1 cellular context compared by ENCODE assay signal in genomic region chr12:76029982-76030377, GRCh38.
TF ChIP-seq lines count a peak whose summit lies in the region.

No MANE protein-coding gene starts in this region.

TF ChIP-seq in HepG2, 621 proteins besides CTCF, POLR2A, EP300 and RAD21 (continued from another document and continues in another):
- TF ChIP-seq, protein P1, sequence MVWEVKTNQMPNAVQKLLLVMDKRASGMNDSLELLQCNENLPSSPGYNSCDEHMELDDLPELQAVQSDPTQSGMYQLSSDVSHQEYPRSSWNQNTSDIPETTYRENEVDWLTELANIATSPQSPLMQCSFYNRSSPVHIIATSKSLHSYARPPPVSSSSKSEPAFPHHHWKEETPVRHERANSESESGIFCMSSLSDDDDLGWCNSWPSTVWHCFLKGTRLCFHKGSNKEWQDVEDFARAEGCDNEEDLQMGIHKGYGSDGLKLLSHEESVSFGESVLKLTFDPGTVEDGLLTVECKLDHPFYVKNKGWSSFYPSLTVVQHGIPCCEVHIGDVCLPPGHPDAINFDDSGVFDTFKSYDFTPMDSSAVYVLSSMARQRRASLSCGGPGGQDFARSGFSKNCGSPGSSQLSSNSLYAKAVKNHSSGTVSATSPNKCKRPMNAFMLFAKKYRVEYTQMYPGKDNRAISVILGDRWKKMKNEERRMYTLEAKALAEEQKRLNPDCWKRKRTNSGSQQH (CRISPR knock-in tag; IDR thresholded peaks at IDR 0.05; ENCODE audit: low read depth): no peak
- TF ChIP-seq CCDC6 (CRISPR knock-in tag; IDR thresholded peaks at IDR 0.05) (no peak), ZKSCAN5 (CRISPR knock-in tag; IDR thresholded peaks at IDR 0.05) (no peak), AKAP8 (CRISPR knock-in tag; IDR thresholded peaks at IDR 0.05) (no peak), NFYC (CRISPR knock-in tag; IDR thresholded peaks at IDR 0.05) (no peak), SATB2 (CRISPR knock-in tag; IDR thresholded peaks at IDR 0.05) (no peak), ZNF552 (CRISPR knock-in tag; IDR thresholded peaks at IDR 0.05; ENCODE audit: borderline replicate concordance) (no peak), ZNF362 (CRISPR knock-in tag; IDR thresholded peaks at IDR 0.05; ENCODE audit: borderline replicate concordance) (no peak), ZNF761 (CRISPR knock-in tag; conservative IDR thresholded peaks at IDR 0.05) (no peak; the same call in 1 of the 2 replicates), GZF1 (CRISPR knock-in tag; IDR thresholded peaks at IDR 0.05) (no peak), HNRNPH1 (optimal IDR thresholded peaks at IDR 0.05; ENCODE audit: low read depth, low read length) (peak; percentile 55), MNT (IDR thresholded peaks at IDR 0.05) (no peak), KDM5B (CRISPR knock-in tag; IDR thresholded peaks at IDR 0.05; ENCODE audit: borderline replicate concordance) (no peak; the same call in 1 of the 2 replicates), HCFC1 (IDR thresholded peaks at IDR 0.05; ENCODE audit: low read depth, low read length) (no peak), HMG20A (CRISPR knock-in tag; IDR thresholded peaks at IDR 0.05; ENCODE audit: borderline replicate concordance) (no peak), ZBTB8A (CRISPR knock-in tag; IDR thresholded peaks at IDR 0.05; ENCODE audit: borderline replicate concordance, low read depth) (no peak), MAZ (IDR thresholded peaks at IDR 0.05; ENCODE audit: borderline replicate concordance, low read depth, low read length) (no peak), MAZ (CRISPR knock-in tag; IDR thresholded peaks at IDR 0.05; ENCODE audit: low read depth) (no peak), SIX1 (CRISPR knock-in tag; IDR thresholded peaks at IDR 0.05; ENCODE audit: borderline replicate concordance) (no peak), SETDB1 (CRISPR knock-in tag; IDR thresholded peaks at IDR 0.05; ENCODE audit: borderline replicate concordance) (no peak), NKX3-1 (CRISPR knock-in tag; IDR thresholded peaks at IDR 0.05) (no peak), ETV6 (CRISPR knock-in tag; conservative IDR thresholded peaks at IDR 0.05) (no peak), ZSCAN29 (CRISPR knock-in tag; conservative IDR thresholded peaks at IDR 0.05) (peak; percentile 31; the same call in 1 of the 2 replicates), ZNF615 (CRISPR knock-in tag; IDR thresholded peaks at IDR 0.05; ENCODE audit: borderline replicate concordance) (no peak), SNRNP70 (IDR thresholded peaks at IDR 0.05; ENCODE audit: low read depth, low read length) (no peak), ELK4 (CRISPR knock-in tag; IDR thresholded peaks at IDR 0.05; ENCODE audit: borderline replicate concordance) (no peak), ZNF616 (CRISPR knock-in tag; IDR thresholded peaks at IDR 0.05; ENCODE audit: low read depth) (no peak), ETV5 (CRISPR knock-in tag; IDR thresholded peaks at IDR 0.05; ENCODE audit: borderline replicate concordance) (no peak), RFXANK (CRISPR knock-in tag; IDR thresholded peaks at IDR 0.05) (no peak), ZNF570 (CRISPR knock-in tag; IDR thresholded peaks at IDR 0.05; ENCODE audit: borderline replicate concordance) (no peak), ATRX (CRISPR knock-in tag; IDR thresholded peaks at IDR 0.05; ENCODE audit: borderline replicate concordance) (no peak), ZNF225 (CRISPR knock-in tag; IDR thresholded peaks at IDR 0.05) (no peak), STAG1 (CRISPR knock-in tag; IDR thresholded peaks at IDR 0.05) (no peak), PAX8 (CRISPR knock-in tag; IDR thresholded peaks at IDR 0.05; ENCODE audit: borderline replicate concordance) (no peak), ZNF260 (CRISPR knock-in tag; IDR thresholded peaks at IDR 0.05; ENCODE audit: borderline replicate concordance, low read depth) (no peak), ZBTB26 (CRISPR knock-in tag; IDR thresholded peaks at IDR 0.05; ENCODE audit: borderline replicate concordance) (no peak), CERS6 (CRISPR knock-in tag; IDR thresholded peaks at IDR 0.05) (no peak), TEF (CRISPR knock-in tag; IDR thresholded peaks at IDR 0.05) (0 out of 2 replicates have a peak, but pooled peaks have one; percentile 51), KIAA2018 (CRISPR knock-in tag; IDR thresholded peaks at IDR 0.05; ENCODE audit: borderline replicate concordance) (no peak), BRD4 (CRISPR knock-in tag; IDR thresholded peaks at IDR 0.05) (0 out of 2 replicates have a peak, but pooled peaks have one; percentile 68), ZNF546 (CRISPR knock-in tag; conservative IDR thresholded peaks at IDR 0.05) (no peak), ZNF230 (CRISPR knock-in tag; IDR thresholded peaks at IDR 0.05) (no peak), ZNF660 (CRISPR knock-in tag; IDR thresholded peaks at IDR 0.05; ENCODE audit: borderline replicate concordance, low read depth) (no peak), ZBTB1 (CRISPR knock-in tag; IDR thresholded peaks at IDR 0.05; ENCODE audit: borderline replicate concordance) (no peak), ZBTB42 (CRISPR knock-in tag; IDR thresholded peaks at IDR 0.05) (no peak)
- TF ChIP-seq, protein P2, sequence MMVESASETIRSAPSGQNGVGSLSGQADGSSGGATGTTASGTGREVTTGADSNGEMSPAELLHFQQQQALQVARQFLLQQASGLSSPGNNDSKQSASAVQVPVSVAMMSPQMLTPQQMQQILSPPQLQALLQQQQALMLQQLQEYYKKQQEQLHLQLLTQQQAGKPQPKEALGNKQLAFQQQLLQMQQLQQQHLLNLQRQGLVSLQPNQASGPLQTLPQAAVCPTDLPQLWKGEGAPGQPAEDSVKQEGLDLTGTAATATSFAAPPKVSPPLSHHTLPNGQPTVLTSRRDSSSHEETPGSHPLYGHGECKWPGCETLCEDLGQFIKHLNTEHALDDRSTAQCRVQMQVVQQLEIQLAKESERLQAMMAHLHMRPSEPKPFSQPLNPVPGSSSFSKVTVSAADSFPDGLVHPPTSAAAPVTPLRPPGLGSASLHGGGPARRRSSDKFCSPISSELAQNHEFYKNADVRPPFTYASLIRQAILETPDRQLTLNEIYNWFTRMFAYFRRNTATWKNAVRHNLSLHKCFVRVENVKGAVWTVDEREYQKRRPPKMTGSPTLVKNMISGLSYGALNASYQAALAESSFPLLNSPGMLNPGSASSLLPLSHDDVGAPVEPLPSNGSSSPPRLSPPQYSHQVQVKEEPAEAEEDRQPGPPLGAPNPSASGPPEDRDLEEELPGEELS (CRISPR knock-in tag; IDR thresholded peaks at IDR 0.05): no peak
- TF ChIP-seq, protein P3, sequence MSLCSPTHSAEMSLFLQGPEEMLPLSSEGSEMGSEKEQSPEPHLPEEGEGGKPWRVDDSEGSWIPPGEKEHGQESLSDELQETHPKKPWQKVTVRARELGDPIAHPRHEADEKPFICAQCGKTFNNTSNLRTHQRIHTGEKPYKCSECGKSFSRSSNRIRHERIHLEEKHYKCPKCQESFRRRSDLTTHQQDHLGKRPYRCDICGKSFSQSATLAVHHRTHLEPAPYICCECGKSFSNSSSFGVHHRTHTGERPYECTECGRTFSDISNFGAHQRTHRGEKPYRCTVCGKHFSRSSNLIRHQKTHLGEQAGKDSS (CRISPR knock-in tag; IDR thresholded peaks at IDR 0.05; ENCODE audit: borderline replicate concordance, low read depth): no peak; the same call in 1 of the 2 replicates
